27 cellular contexts compared by ENCODE assay signal in genomic region chr18:35517715-35518114, GRCh38.
"Had no signal": no experiment of that assay in that cellular context is flagged by ENCODE, and none has a peak within 500 bp of the region (broad histone marks: within the 10 kb centered on the region; RNA-seq: fewer than 3 reads in every experiment).

No MANE protein-coding gene starts in this region.

- H3K79me2 ChIP-seq: hepatocyte had no signal

- H3K27ac Mint-ChIP-seq: endodermal cell; natural killer cell; stimulated activated effector memory CD8-positive, alpha-beta T cell treated with anti-CD3 and anti-CD28 coated beads, Interleukin-12 subunit alpha, Interleukin-12 subunit beta, amount 100 ng/mL, for 72 hours had no signal

- H3K4me3 Mint-ChIP-seq: endodermal cell; natural killer cell; stimulated activated effector memory CD8-positive, alpha-beta T cell treated with anti-CD3 and anti-CD28 coated beads, Interleukin-12 subunit alpha, Interleukin-12 subunit beta, amount 100 ng/mL, for 72 hours had no signal

- H3K4me1 ChIP-seq: uterus had no signal

- H3K27me3 ChIP-seq: dorsolateral prefrontal cortex, foreskin keratinocyte, gastroesophageal sphincter, heart left ventricle, hepatocyte, left lung, pancreas, stomach, tibial nerve, upper lobe of right lung, uterus had no signal

- H3K36me3 Mint-ChIP-seq: natural killer cell; stimulated activated effector memory CD8-positive, alpha-beta T cell treated with anti-CD3 and anti-CD28 coated beads, Interleukin-12 subunit alpha, Interleukin-12 subunit beta, amount 100 ng/mL, for 72 hours had no signal

- H3K9me3 ChIP-seq: gastroesophageal sphincter, heart left ventricle, left lung, pancreas, stomach, thoracic aorta, tibial nerve, upper lobe of right lung, uterus had no signal

- H3K27ac ChIP-seq: dorsolateral prefrontal cortex, epithelial cell of prostate, foreskin keratinocyte, hepatocyte, left lung, pancreas, stomach, thoracic aorta, upper lobe of right lung, uterus had no signal

- H3K9me3 Mint-ChIP-seq: natural killer cell; stimulated activated effector memory CD8-positive, alpha-beta T cell treated with anti-CD3 and anti-CD28 coated beads, Interleukin-12 subunit alpha, Interleukin-12 subunit beta, amount 100 ng/mL, for 72 hours had no signal

- H3K4me1 Mint-ChIP-seq: stimulated activated effector memory CD8-positive, alpha-beta T cell treated with anti-CD3 and anti-CD28 coated beads, Interleukin-12 subunit alpha, Interleukin-12 subunit beta, amount 100 ng/mL, for 72 hours had no signal

- H2AFZ ChIP-seq: hepatocyte had no signal

- H3K4me2 ChIP-seq: hepatocyte, smooth muscle cell had no signal

- H3K4me3 ChIP-seq: dorsolateral prefrontal cortex, gastroesophageal sphincter, heart left ventricle, hepatocyte, left lung, pancreas, smooth muscle cell, stomach, thoracic aorta, tibial nerve, upper lobe of right lung, uterus had no signal

- H3K36me3 ChIP-seq: gastroesophageal sphincter, heart left ventricle, left lung, pancreas, stomach, thoracic aorta, tibial nerve, upper lobe of right lung, uterus had no signal

- ATAC-seq: esophagus mucosa; foreskin keratinocyte; gastroesophageal sphincter; heart left ventricle; left lung; natural killer cell; pancreas; sciatic nerve; stimulated activated effector memory CD8-positive, alpha-beta T cell treated with anti-CD3 and anti-CD28 coated beads, Interleukin-12 subunit alpha, Interleukin-12 subunit beta, amount 100 ng/mL, for 72 hours; upper lobe of right lung had no signal

- DNase-seq: dorsolateral prefrontal cortex; effector CD4-positive, alpha-beta T cell; endodermal cell; foreskin keratinocyte; heart left ventricle; kidney; left lung; mammary epithelial cell; natural killer cell; occipital lobe; pancreas; retina; stimulated activated CD4-positive, alpha-beta T cell treated with anti-CD3 and anti-CD28 coated beads, Interleukin-2, amount 100 ng/mL, for 24 hours; stimulated activated CD4-positive, alpha-beta T cell treated with anti-CD3 and anti-CD28 coated beads, Interleukin-4, amount 100 ng/mL, for 24 hours; stimulated activated naive CD4-positive, alpha-beta T cell treated with Interleukin-2 at 50 U/mL for 16 hours; stomach; upper lobe of right lung; uterus had no signal
